In genomic region chr3:151818361-151818760, GRCh38 we compare ENCODE assay signal across 1 cellular context.
TF ChIP-seq lines count a peak whose summit lies in the region.

No MANE protein-coding gene starts in this region.

TF ChIP-seq in GM23338, 12 proteins besides CTCF, POLR2A, EP300 and RAD21 (continued from another document):
- no peak for TF ChIP-seq ZNF462 (CRISPR knock-in tag; IDR thresholded peaks at IDR 0.05)
- TF ChIP-seq ZNF114 (CRISPR knock-in tag; IDR thresholded peaks at IDR 0.05): no peak
